ENCODE assay signal across 36 cellular contexts in genomic region chr7:48016641-48017040, GRCh38. TPM values are rescaled to one million over a fixed set of nuclear protein-coding genes. Genes with fewer than 3 reads are reported as not detected.
"Had no signal": no experiment of that assay in that cellular context is flagged by ENCODE, and none has a peak within 500 bp of the region (broad histone marks: within the 10 kb centered on the region; RNA-seq: fewer than 3 reads in every experiment).

No MANE protein-coding gene starts in this region.

- H3K4me1 ChIP-seq: adrenal gland, body of pancreas, breast epithelium had no signal

- H3K36me3 ChIP-seq: adrenal gland, brain microvascular endothelial cell, breast epithelium had no signal

- H3K27ac ChIP-seq: adrenal gland, body of pancreas, brain microvascular endothelial cell, breast epithelium, VCaP had no signal

- H3K4me3 ChIP-seq: adrenal gland, body of pancreas, breast epithelium had no signal

- FAIRE-seq: astrocyte, TTC549 had no signal

- H3K27me3 ChIP-seq: adrenal gland, body of pancreas, brain microvascular endothelial cell, breast epithelium had no signal

- H3K9me3 ChIP-seq: adrenal gland, body of pancreas, breast epithelium had no signal

- DNase-seq: activated B cell treated with CpG ODN at 0.5 μM for 24 hours; activated CD4-positive, alpha-beta memory T cell treated with anti-CD3 and anti-CD28 coated beads for 36 hours; activated CD4-positive, alpha-beta T cell treated with anti-CD3 and anti-CD28 coated beads for 36 hours; activated CD4-positive, alpha-beta T cell treated with anti-CD3 and anti-CD28 coated beads for 48 hours; activated CD4-positive, alpha-beta T cell treated with anti-CD3 and anti-CD28 coated beads, Interleukin-2, amount 10 ng/mL, durations not matched to agents 7 days and 5 days; activated CD4-positive, alpha-beta T cell treated with anti-CD3 and anti-CD28 coated beads, Interleukin-2, amount 50 U/mL, for 4 hours; activated CD4-positive, CD25-positive, alpha-beta regulatory T cell treated with anti-CD3 and anti-CD28 coated beads, Interleukin-2, amount 50 U/mL, for 72 hours; activated CD8-positive, alpha-beta memory T cell treated with anti-CD3 and anti-CD28 coated beads, Interleukin-2, amount 50 U/mL, for 4 hours; activated CD8-positive, alpha-beta T cell treated with anti-CD3 and anti-CD28 coated beads for 36 hours; activated effector memory CD4-positive, alpha-beta T cell treated with anti-CD3 and anti-CD28 coated beads, Interleukin-2, amount 50 U/mL, for 16 hours; activated gamma-delta T cell treated with Interleukin-2 at 50 U/mL for 16 hours; activated naive CD4-positive, alpha-beta T cell; activated naive CD4-positive, alpha-beta T cell treated with anti-CD3 and anti-CD28 coated beads for 36 hours; activated naive CD4-positive, alpha-beta T cell treated with anti-CD3 and anti-CD28 coated beads, Interleukin-2, amount 50 U/mL, for 16 hours; activated naive CD8-positive, alpha-beta T cell treated with anti-CD3 and anti-CD28 coated beads for 36 hours; activated T-cell treated with anti-CD3 and anti-CD28 coated beads for 4 hours; activated T-cell treated with anti-CD3 and anti-CD28 coated beads, Interleukin-2, amount 50 U/mL, for 1 hour; activated T-cell treated with anti-CD3 and anti-CD28 coated beads, Interleukin-2, amount 50 U/mL, for 4 hours; activated T-cell treated with anti-CD3 and anti-CD28 coated beads, Interleukin-2, amount 50 U/mL, for 72 hours; adrenal gland; amniotic stem cell; aorta; body of pancreas; brain microvascular endothelial cell; central memory CD4-positive, alpha-beta T cell; T-helper 1 cell; T-helper 2 cell; T-helper 9 cell had no signal

RNA-seq across cellular contexts. Expression of gene SUN3, which starts 12.3 kb away (rescaled TPM):
- total RNA-seq: activated B cell treated with CpG ODN at 0.5 μM for 24 hours; activated CD4-positive, alpha-beta memory T cell treated with anti-CD3 and anti-CD28 coated beads for 36 hours; activated CD4-positive, alpha-beta T cell treated with anti-CD3 and anti-CD28 coated beads for 36 hours; activated CD8-positive, alpha-beta memory T cell treated with anti-CD3 and anti-CD28 coated beads for 36 hours; activated naive CD4-positive, alpha-beta T cell treated with anti-CD3 and anti-CD28 coated beads for 36 hours; activated naive CD4-positive, alpha-beta T cell treated with anti-CD3 and anti-CD28 coated beads, Interleukin-2, amount 50 U/mL, for 72 hours; activated T-cell treated with anti-CD3 and anti-CD28 coated beads, Interleukin-2, amount 50 U/mL, for 4 hours; activated T-helper 1 cell treated with anti-CD3 and anti-CD28 coated beads, Interleukin-12 subunit alpha, Interleukin-12 subunit beta, Interleukin-2, Interleukin-4 antibody, amounts not matched to agents 30 ng/mL and 10 ng/mL and 1 ng/mL, durations not matched to agents 14 hours and 24 hours and 36 hours; adrenal gland; aorta; astrocyte; body of pancreas; breast epithelium; cardiac septum had no signal
- polyA plus RNA-seq: aorta had no signal

RNA-seq across cellular contexts. Expression of gene C7orf57, which starts 18.7 kb away (rescaled TPM):
- total RNA-seq: activated B cell treated with CpG ODN at 0.5 μM for 24 hours, aorta, astrocyte, breast epithelium, cardiac septum had no signal
- polyA plus RNA-seq: adrenal gland, aorta had no signal
